9 cellular contexts compared by ENCODE assay signal in genomic region chr19:11879687-11880266, GRCh38. TPM values are rescaled to one million over a fixed set of nuclear protein-coding genes. Genes with fewer than 3 reads are reported as not detected.
DNase-seq lines count a peak whose midpoint lies in the region; ATAC-seq and TF ChIP-seq lines count a peak whose summit lies in the region.
"Not testable (repeated sequence)": the region's sequence is repeated elsewhere in the genome, so short reads cannot be mapped to it uniquely, and the experiment has no call there.
"Had no signal": no experiment of that assay in that cellular context is flagged by ENCODE, and none has a peak within 500 bp of the region (broad histone marks: within the 10 kb centered on the region; RNA-seq: fewer than 3 reads in every experiment).

No MANE protein-coding gene starts in this region.

- not testable (repeated sequence) for H3K4me2 ChIP-seq in PC-3 (ENCODE audit: low read length)

- H2AFZ ChIP-seq in PC-3 (ENCODE audit: low read length): not testable (repeated sequence)

- H3K27ac ChIP-seq in PC-3 (ENCODE audit: low read length): not testable (repeated sequence)

- H3K27me3 ChIP-seq in BE2C; PC-3 (ENCODE audit: low read length): not testable (repeated sequence)

- not testable (repeated sequence) for H3K36me3 ChIP-seq in BE2C; PC-3 (ENCODE audit: low read depth, low read length); mucosa of descending colon (ENCODE audit: low read depth)

- H3K9ac ChIP-seq in PC-3 (ENCODE audit: low read length): not testable (repeated sequence)

- TF ChIP-seq CTCF in BE2C (IDR thresholded peaks at IDR 0.05; ENCODE audit: low read depth, low read length): peak; percentile 57
- TF ChIP-seq CTCF in HFF-Myc (IDR thresholded peaks at IDR 0.05; ENCODE audit: low read depth, low read length, missing control alignments): peak; percentile 16
- TF ChIP-seq CTCF in PC-3 (conservative IDR thresholded peaks at IDR 0.05; ENCODE audit: low read depth, low read length): 0 out of 2 replicates have a peak, but pooled peaks have one; percentile 15
- peak; percentile 23 for TF ChIP-seq CTCF in fibroblast of villous mesenchyme (IDR thresholded peaks at IDR 0.05; ENCODE audit: insufficient read depth, low read depth, low read length)
- TF ChIP-seq CTCF in mucosa of descending colon (IDR thresholded peaks at IDR 0.05): not testable (repeated sequence)

- not testable (repeated sequence) for H3K36me3 Mint-ChIP-seq in activated CD4-positive, alpha-beta T cell treated with anti-CD3 and anti-CD28 coated beads, Interleukin-2, amount 10 ng/mL, durations not matched to agents 24 days and 14 days (ENCODE audit: low read depth); activated naive CD4-positive, alpha-beta T cell treated with anti-CD3 and anti-CD28 coated beads, Interleukin-2, amount 10 ng/mL, durations not matched to agents 7 days and 5 days

- not testable (repeated sequence) for H3K9me3 Mint-ChIP-seq in activated CD4-positive, alpha-beta T cell treated with anti-CD3 and anti-CD28 coated beads, Interleukin-2, amount 10 ng/mL, durations not matched to agents 24 days and 14 days; activated naive CD4-positive, alpha-beta T cell treated with anti-CD3 and anti-CD28 coated beads, Interleukin-2, amount 10 ng/mL, durations not matched to agents 7 days and 5 days

- H3K4me3 Mint-ChIP-seq in activated CD4-positive, alpha-beta T cell treated with anti-CD3 and anti-CD28 coated beads, Interleukin-2, amount 10 ng/mL, durations not matched to agents 24 days and 14 days; activated naive CD4-positive, alpha-beta T cell treated with anti-CD3 and anti-CD28 coated beads, Interleukin-2, amount 10 ng/mL, durations not matched to agents 7 days and 5 days: not testable (repeated sequence)

- not testable (repeated sequence) for ATAC-seq in PC-3
- ATAC-seq in mucosa of descending colon: peak; percentile 47

- CTCF ChIA-PET in PC-3 (lab: Charles Lee): not testable (repeated sequence)
- CTCF ChIA-PET in activated naive CD4-positive, alpha-beta T cell treated with anti-CD3 and anti-CD28 coated beads, Interleukin-2, amount 10 ng/mL, durations not matched to agents 7 days and 5 days (lab: Charles Lee): interaction anchor here (0.6 to 5.2 kb wide), 10 partner anchors 11 to 998 kb away, joined by 3 to 27 read pairs (median 5); partner anchors contain the start of genes ZNF20 and ZNF491

- H3K4me1 ChIP-seq in BE2C; PC-3 (ENCODE audit: insufficient read depth, low read length); mucosa of descending colon (ENCODE audit: low read depth): not testable (repeated sequence)

- not testable (repeated sequence) for H3K4me1 Mint-ChIP-seq in activated CD4-positive, alpha-beta T cell treated with anti-CD3 and anti-CD28 coated beads, Interleukin-2, amount 10 ng/mL, durations not matched to agents 24 days and 14 days; activated naive CD4-positive, alpha-beta T cell treated with anti-CD3 and anti-CD28 coated beads, Interleukin-2, amount 10 ng/mL, durations not matched to agents 7 days and 5 days

- H3K4me3 ChIP-seq in BE2C (ENCODE audit: low read depth, low read length); HFF-Myc (replicated peaks; ENCODE audit: low read depth, low read length); PC-3 (ENCODE audit: low read length); fibroblast of villous mesenchyme (ENCODE audit: low read depth, low read length); mucosa of descending colon: not testable (repeated sequence)

- not testable (repeated sequence) for H3K9me3 ChIP-seq in BE2C, mucosa of descending colon
- H3K9me3 ChIP-seq in PC-3 (ENCODE audit: low read length): peaks cover 24% of the 10 kb centered on the region

- H3K27ac Mint-ChIP-seq in activated CD4-positive, alpha-beta T cell treated with anti-CD3 and anti-CD28 coated beads, Interleukin-2, amount 10 ng/mL, durations not matched to agents 24 days and 14 days; activated naive CD4-positive, alpha-beta T cell treated with anti-CD3 and anti-CD28 coated beads, Interleukin-2, amount 10 ng/mL, durations not matched to agents 7 days and 5 days: not testable (repeated sequence)

- DNase-seq in BE2C (peak; percentile 65), mucosa of descending colon (peak in 2 of 3 donors; percentile 19 to 37)
- DNase-seq in HFF-Myc (ENCODE audit: extremely low read depth, low read depth); PC-3; fibroblast of villous mesenchyme (ENCODE audit: low read depth): not testable (repeated sequence)
- DNase-seq in activated CD4-positive, alpha-beta T cell treated with anti-CD3 and anti-CD28 coated beads, Interleukin-2, amount 10 ng/mL, durations not matched to agents 24 days and 14 days: peak; percentile 76
- peak; percentile 64 for DNase-seq in activated naive CD4-positive, alpha-beta T cell treated with anti-CD3 and anti-CD28 coated beads, Interleukin-2, amount 10 ng/mL, durations not matched to agents 7 days and 5 days
- peak; percentile 50 for DNase-seq in stimulated activated CD4-positive, alpha-beta T cell treated with anti-CD3 and anti-CD28 coated beads, Interleukin-4, amount 100 ng/mL, for 1 hour

- H3K79me2 ChIP-seq in PC-3 (ENCODE audit: low read length): not testable (repeated sequence)

- not testable (repeated sequence) for H4K20me1 ChIP-seq in PC-3 (ENCODE audit: low read length)

- not testable (repeated sequence) for H3K9me2 ChIP-seq in PC-3 (replicated peaks; ENCODE audit: low read length)

- POLR2A ChIA-PET in PC-3 (lab: Charles Lee; ENCODE audit: unreplicated experiment): not testable (repeated sequence)

- not testable (repeated sequence) for BruUV-seq in PC-3 (replicated peaks; lab: Mats Ljungman, UMichigan)

- not testable (repeated sequence) for H3K27me3 Mint-ChIP-seq in activated CD4-positive, alpha-beta T cell treated with anti-CD3 and anti-CD28 coated beads, Interleukin-2, amount 10 ng/mL, durations not matched to agents 24 days and 14 days; activated naive CD4-positive, alpha-beta T cell treated with anti-CD3 and anti-CD28 coated beads, Interleukin-2, amount 10 ng/mL, durations not matched to agents 7 days and 5 days

- intact Hi-C loops in PC-3 (cut with micrococcal nuclease): not testable (repeated sequence)
- intact Hi-C loops in activated CD4-positive, alpha-beta T cell treated with anti-CD3 and anti-CD28 coated beads, Interleukin-2, amount 10 ng/mL, durations not matched to agents 24 days and 14 days (cut with micrococcal nuclease): loop anchor here (1.0 to 5.0 kb wide), 4 partner anchors 82 to 262 kb away; partner anchors contain the start of gene ZNF491
- intact Hi-C loops in mucosa of descending colon (cut with DNase I, micrococcal nuclease): loop anchor here in 1 of 2 donors (10.0 kb wide), 1 partner anchor 265 kb away; the partner anchor contains the start of gene ZNF20

- not testable (repeated sequence) for H3F3A ChIP-seq in PC-3 (ENCODE audit: low read length, unreplicated experiment)

RNA-seq across cellular contexts. Expression of gene ZNF69, which starts 7.8 kb away (rescaled TPM):
- 1.8 TPM for polyA plus RNA-seq in BE2C (2012; ENCODE audit: insufficient read depth, insufficient read length, low read depth)
- total RNA-seq in PC-3 (2014; rRNA removed) (2.7 and 4.3 TPM in 2 replicates), fibroblast of villous mesenchyme (8.1 and 12.1 TPM in 2 replicates), mucosa of descending colon (10 to 100 TPM; 15.7 to 30.5 (median 23.4) TPM)
- total RNA-seq in activated CD4-positive, alpha-beta T cell treated with anti-CD3 and anti-CD28 coated beads, Interleukin-2, amount 10 ng/mL, durations not matched to agents 24 days and 14 days: 0.21 and 0.40 TPM in 2 replicates
- total RNA-seq: HT1080 had no signal

RNA-seq across cellular contexts. Expression of gene ZNF439, which starts 31.3 kb away (rescaled TPM):
- polyA plus RNA-seq in BE2C (2012; ENCODE audit: insufficient read depth, insufficient read length, low read depth): 5.8 TPM
- total RNA-seq in PC-3 (2014; rRNA removed) (2.8 and 6.2 TPM in 2 replicates), fibroblast of villous mesenchyme (2.6 and 4.3 TPM in 2 replicates), mucosa of descending colon (10 to 100 TPM in 1 of 3 donors, 1 to 10 TPM in 2; 8.9 to 11.2 (median 9.6) TPM)
- total RNA-seq in activated CD4-positive, alpha-beta T cell treated with anti-CD3 and anti-CD28 coated beads, Interleukin-2, amount 10 ng/mL, durations not matched to agents 24 days and 14 days: 3.3 and 3.9 TPM in 2 replicates
- total RNA-seq: HT1080 had no signal

RNA-seq across cellular contexts. Expression of gene ZNF700, which starts 45.1 kb away (rescaled TPM):
- polyA plus RNA-seq in BE2C (2012; ENCODE audit: insufficient read depth, insufficient read length, low read depth): 3.8 TPM
- total RNA-seq in PC-3 (2014; rRNA removed): 6.7 and 9.5 TPM in 2 replicates
- 12.6 and 13.4 TPM in 2 replicates for total RNA-seq in activated CD4-positive, alpha-beta T cell treated with anti-CD3 and anti-CD28 coated beads, Interleukin-2, amount 10 ng/mL, durations not matched to agents 24 days and 14 days
- 6.9 and 7.7 TPM in 2 replicates for total RNA-seq in fibroblast of villous mesenchyme
- total RNA-seq in mucosa of descending colon: 10 to 100 TPM; 16.3 to 25.2 (median 17.1) TPM
